ENCODE assay signal across 1 cellular context in genomic region chr5:179678238-179679013, GRCh38.
TF ChIP-seq lines count a peak whose summit lies in the region.

No MANE protein-coding gene starts in this region.

TF ChIP-seq in HepG2, 621 proteins besides CTCF, POLR2A, EP300 and RAD21 (continued from another document):
- TF ChIP-seq XRCC5 (optimal IDR thresholded peaks at IDR 0.05; ENCODE audit: low read length) (peak; percentile 58), MBNL3 (CRISPR knock-in tag; conservative IDR thresholded peaks at IDR 0.05) (no peak), NR2F2 (IDR thresholded peaks at IDR 0.05; ENCODE audit: borderline replicate concordance, low read depth) (no peak), ZNF530 (CRISPR knock-in tag; IDR thresholded peaks at IDR 0.05; ENCODE audit: low read depth) (no peak), ZMYM3 (CRISPR knock-in tag; IDR thresholded peaks at IDR 0.05) (peak; percentile 69; the same call in 1 of the 2 replicates), CBFB (CRISPR knock-in tag; IDR thresholded peaks at IDR 0.05) (no peak), ZNF570 (CRISPR knock-in tag; IDR thresholded peaks at IDR 0.05; ENCODE audit: borderline replicate concordance) (peak; percentile 82; the same call in 1 of the 2 replicates), HINFP (CRISPR knock-in tag; IDR thresholded peaks at IDR 0.05; ENCODE audit: low read depth) (0 out of 2 replicates have a peak, but pooled peaks have one; percentile 39), ZBTB2 (CRISPR knock-in tag; IDR thresholded peaks at IDR 0.05; ENCODE audit: low read depth) (peak; percentile 82), KDM5B (CRISPR knock-in tag; IDR thresholded peaks at IDR 0.05; ENCODE audit: borderline replicate concordance) (peak; percentile 80; the same call in 1 of the 2 replicates), ZNF724P (CRISPR knock-in tag; IDR thresholded peaks at IDR 0.05; ENCODE audit: borderline replicate concordance) (peak; percentile 47; the same call in 1 of the 2 replicates), SNAPC5 (CRISPR knock-in tag; IDR thresholded peaks at IDR 0.05; ENCODE audit: borderline replicate concordance) (no peak), ZNF543 (CRISPR knock-in tag; IDR thresholded peaks at IDR 0.05) (peak; percentile 94), PRDM4 (CRISPR knock-in tag; IDR thresholded peaks at IDR 0.05; ENCODE audit: borderline replicate concordance) (peak; percentile 40; the same call in 1 of the 2 replicates), KDM2A (CRISPR knock-in tag; IDR thresholded peaks at IDR 0.05; ENCODE audit: borderline replicate concordance, low read depth) (peak; percentile 94), ZNF569 (CRISPR knock-in tag; IDR thresholded peaks at IDR 0.05; ENCODE audit: borderline replicate concordance) (no peak), ZNF597 (CRISPR knock-in tag; IDR thresholded peaks at IDR 0.05) (no peak), SNRNP70 (IDR thresholded peaks at IDR 0.05; ENCODE audit: low read depth, low read length) (no peak), ELF1 (CRISPR knock-in tag; IDR thresholded peaks at IDR 0.05) (peak; percentile 51; the same call in 1 of the 2 replicates), RFX5 (IDR thresholded peaks at IDR 0.05; ENCODE audit: low read depth, low read length) (no peak), ZNF800 (CRISPR knock-in tag; IDR thresholded peaks at IDR 0.05) (peak; percentile 81), ATRX (CRISPR knock-in tag; IDR thresholded peaks at IDR 0.05; ENCODE audit: borderline replicate concordance) (no peak), GLMP (CRISPR knock-in tag; IDR thresholded peaks at IDR 0.05; ENCODE audit: borderline replicate concordance) (peak; percentile 62; the same call in 1 of the 2 replicates), AHR (CRISPR knock-in tag; IDR thresholded peaks at IDR 0.05) (peak; percentile 22; the same call in 1 of the 2 replicates), ZBTB39 (CRISPR knock-in tag; IDR thresholded peaks at IDR 0.05) (peak; percentile 46; the same call in 1 of the 2 replicates), FUBP1 (CRISPR knock-in tag; IDR thresholded peaks at IDR 0.05; ENCODE audit: borderline replicate concordance) (0 out of 2 replicates have a peak, but pooled peaks have one; percentile 25), IKZF5 (CRISPR knock-in tag; IDR thresholded peaks at IDR 0.05) (peak; percentile 79; the same call in 1 of the 2 replicates), EHMT2 (IDR thresholded peaks at IDR 0.05; ENCODE audit: borderline replicate concordance, low read depth, low read length) (no peak), STAG1 (CRISPR knock-in tag; IDR thresholded peaks at IDR 0.05) (peak; percentile 51), MED8 (CRISPR knock-in tag; IDR thresholded peaks at IDR 0.05; ENCODE audit: insufficient replicate concordance) (no peak), ZNF598 (CRISPR knock-in tag; IDR thresholded peaks at IDR 0.05; ENCODE audit: borderline replicate concordance) (peak; percentile 88; the same call in 1 of the 2 replicates), ZSCAN31 (CRISPR knock-in tag; IDR thresholded peaks at IDR 0.05; ENCODE audit: low read depth) (peak; percentile 69), ZNF549 (CRISPR knock-in tag; IDR thresholded peaks at IDR 0.05) (no peak)
